Comparison of ENCODE assay signal across 9 cellular contexts in the genomic region with DNA sequence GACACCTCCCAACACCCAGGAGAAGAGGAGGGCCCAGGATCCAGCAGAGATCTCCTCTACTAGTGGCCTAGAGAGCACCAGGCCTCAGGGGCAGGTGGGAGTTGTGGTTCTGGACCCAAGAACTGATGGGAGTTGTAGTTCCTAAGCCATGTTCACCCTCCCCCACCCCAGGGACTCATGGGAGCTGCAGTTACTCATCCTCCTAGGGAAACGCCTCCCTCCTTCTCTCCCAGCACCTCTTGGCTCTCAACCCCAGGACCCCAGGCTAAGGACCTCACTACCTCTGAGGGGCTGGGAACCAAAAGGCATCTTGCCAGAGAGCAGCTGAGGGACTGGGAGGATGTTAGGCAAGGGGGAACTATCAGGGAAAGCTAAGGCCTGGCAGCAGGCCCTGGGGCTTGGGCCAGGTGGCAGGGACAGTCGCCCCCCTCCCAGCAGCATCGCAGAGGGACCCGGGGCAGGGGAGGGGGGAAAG. TPM values are rescaled to one million over a fixed set of nuclear protein-coding genes. Genes with fewer than 3 reads are reported as not detected.
A peak's percentile ranks its signal among the peaks of the same experiment; 100 is the strongest.
DNase-seq lines count a peak whose midpoint lies in the region; ATAC-seq and TF ChIP-seq lines count a peak whose summit lies in the region.
"Had no signal": no experiment of that assay in that cellular context is flagged by ENCODE, and none has a peak within 500 bp of the region (broad histone marks: within the 10 kb centered on the region; RNA-seq: fewer than 3 reads in every experiment).

No MANE protein-coding gene starts in this region.

- no peaks in the 10 kb centered on the region for H3K36me3 ChIP-seq in effector memory CD4-positive, alpha-beta T cell (ENCODE audit: control insufficient read depth, insufficient read depth, low read length)

- H3K4me3 ChIP-seq in epithelial cell of esophagus (ENCODE audit: low read length): no peak overlapping the region
- H3K4me3 ChIP-seq in effector memory CD4-positive, alpha-beta T cell (ENCODE audit: insufficient read depth, low read depth, low read length, poor library complexity, severe bottlenecking): no peak overlapping the region

- peaks cover 25% of the 10 kb centered on the region for H3K4me1 Mint-ChIP-seq in neural crest cell

- peak; percentile 72 for DNase-seq in EH (ENCODE audit: low read depth)
- DNase-seq in NCI-H2227 (lab: John Stamatoyannopoulos, UW; ENCODE audit: unreplicated experiment): peak; percentile 74
- peak; percentile 46 for DNase-seq in epithelial cell of esophagus (ENCODE audit: low read depth)
- no peak for DNase-seq in neural crest cell (ENCODE audit: low read depth, low spot score)
- DNase-seq in mesenteric fat pad (ENCODE audit: low spot score): no peak
- no peak for DNase-seq in effector memory CD4-positive, alpha-beta T cell
- DNase-seq in KG1 (lab: John Stamatoyannopoulos, UW): no peak

- no peaks in the 10 kb centered on the region for H3K4me1 ChIP-seq in effector memory CD4-positive, alpha-beta T cell (ENCODE audit: control insufficient read depth, insufficient read depth, low read length, poor library complexity, severe bottlenecking)

- TF ChIP-seq CTCF in epithelial cell of esophagus (IDR thresholded peaks at IDR 0.05; ENCODE audit: insufficient read depth, low read depth, low read length, missing control alignments): no peak
- no peak for TF ChIP-seq CTCF in neural crest cell (conservative IDR thresholded peaks at IDR 0.05)

- no peaks in the 10 kb centered on the region for H3K9me3 Mint-ChIP-seq in neural crest cell
- H3K9me3 Mint-ChIP-seq: memory B cell had no signal

- no peak overlapping the region for H3K4me3 Mint-ChIP-seq in neural crest cell
- H3K4me3 Mint-ChIP-seq: memory B cell had no signal

- peak overlapping the region; percentile 92 for H3K27ac Mint-ChIP-seq in neural crest cell (ENCODE audit: unreplicated experiment)
- H3K27ac Mint-ChIP-seq: memory B cell had no signal

- H3K9me3 ChIP-seq in effector memory CD4-positive, alpha-beta T cell (ENCODE audit: control insufficient read depth, low read length): no peaks in the 10 kb centered on the region

- no peaks in the 10 kb centered on the region for H3K27me3 ChIP-seq in effector memory CD4-positive, alpha-beta T cell (replicated peaks; ENCODE audit: control insufficient read depth, insufficient read depth, low read length, poor library complexity, severe bottlenecking)

- H3K27me3 Mint-ChIP-seq in neural crest cell (ENCODE audit: low read depth): no peaks in the 10 kb centered on the region
- H3K27me3 Mint-ChIP-seq: memory B cell had no signal

- H3K36me3 Mint-ChIP-seq in neural crest cell (ENCODE audit: low read depth): no peaks in the 10 kb centered on the region
- H3K36me3 Mint-ChIP-seq: memory B cell had no signal

- ATAC-seq in HG03175 (IDR thresholded peaks at IDR 0.05; ENCODE audit: unreplicated experiment): no peak

- H3K27ac ChIP-seq in effector memory CD4-positive, alpha-beta T cell (ENCODE audit: insufficient read depth, low read length, poor library complexity, severe bottlenecking): no peak overlapping the region

RNA-seq across cellular contexts. Expression of a gene that starts 28.8 kb away (rescaled TPM):
- total RNA-seq in neural crest cell: not detected in 2 replicates
- total RNA-seq in mesenteric fat pad: 0.29 TPM

Comparison
In these comparisons a context has a peak if more than half of its experiments do, and no peak if none do; other contexts are left out.
1. DNase-seq: peak in EH (single experiment), NCI-H2227 (single experiment) and epithelial cell of esophagus (single experiment); none in neural crest cell (single experiment), mesenteric fat pad (single experiment), effector memory CD4-positive, alpha-beta T cell (0 of 3) and KG1 (single experiment).